Comparison of ENCODE assay signal across 14 cellular contexts in genomic region chr10:14549496-14549895, GRCh38.
DNase-seq lines count a peak whose midpoint lies in the region; ATAC-seq and TF ChIP-seq lines count a peak whose summit lies in the region.
"Had no signal": no experiment of that assay in that cellular context is flagged by ENCODE, and none has a peak within 500 bp of the region (broad histone marks: within the 10 kb centered on the region; RNA-seq: fewer than 3 reads in every experiment).

No MANE protein-coding gene starts in this region.

- DNase-seq in GM23338 (ENCODE audit: low spot score) (no peak), fibroblast of mammary gland (ENCODE audit: low read depth) (peak; percentile 20), chondrocyte (ENCODE audit: low spot score) (no peak), AG20443 (ENCODE audit: low spot score) (no peak), NCI-H1105 treated with DMSO at 0.1 percent for 48 hours (lab: John Stamatoyannopoulos, UW) (no peak), NCI-H524 (lab: John Stamatoyannopoulos, UW) (no peak)
- no peak for DNase-seq in activated T-helper 1 cell treated with anti-CD3 and anti-CD28 coated beads, Interleukin-12 subunit alpha, Interleukin-12 subunit beta, Interleukin-2, Interleukin-4 antibody, amounts not matched to agents 30 ng/mL and 10 ng/mL and 1 ng/mL, durations not matched to agents 14 hours and 24 hours and 36 hours (ENCODE audit: low spot score)
- DNase-seq: activated T-cell treated with anti-CD3 and anti-CD28 coated beads for 4 hours, left cardiac atrium, NCI-H2171 treated with DMSO at 0.1 percent for 48 hours, PC-9 had no signal

- H3K9me2 ChIP-seq in GM23338 (ENCODE audit: insufficient read depth) = no peaks in the 10 kb centered on the region

- no peaks in the 10 kb centered on the region for H3F3A ChIP-seq in GM23338 (replicated peaks; ENCODE audit: low read depth)

- H3K4me1 ChIP-seq in GM23338 (ENCODE audit: insufficient read depth) (peaks cover 20% of the 10 kb centered on the region), neutrophil (ENCODE audit: control insufficient read depth in 1 of 2, insufficient read depth in 1 of 2, low read depth in 1 of 2, low read length in 1 of 2) (peaks cover 100% of the 10 kb centered on the region in 2 experiments)

- H2AFZ ChIP-seq in GM23338 = no peak overlapping the region
- H2AFZ ChIP-seq: PC-9 had no signal

- H3K9me3 ChIP-seq in neutrophil = no peaks in the 10 kb centered on the region

- H3K4me3 Mint-ChIP-seq in GM23338 = no peak overlapping the region; the same call in 2 of the 3 replicates
- H3K4me3 Mint-ChIP-seq in activated T-helper 1 cell treated with anti-CD3 and anti-CD28 coated beads, Interleukin-12 subunit alpha, Interleukin-12 subunit beta, Interleukin-2, Interleukin-4 antibody, amounts not matched to agents 30 ng/mL and 10 ng/mL and 1 ng/mL, durations not matched to agents 14 hours and 24 hours and 36 hours = no peak overlapping the region
- no peak overlapping the region for H3K4me3 Mint-ChIP-seq in chondrocyte (ENCODE audit: unreplicated experiment)
- H3K4me3 Mint-ChIP-seq: T-helper 2 cell treated with Interferon-gamma antibody and Interleukin-4, amounts not matched to agents 5 μg/mL and 100 μg/mL, for 36 hours had no signal

- no peak for TF ChIP-seq CTCF in GM23338 (conservative IDR thresholded peaks at IDR 0.05; ENCODE audit: low read depth in 2 of 2)
- TF ChIP-seq CTCF in fibroblast of mammary gland (conservative IDR thresholded peaks at IDR 0.05; ENCODE audit: control insufficient read depth, insufficient read depth, low read depth, low read length) = no peak
- TF ChIP-seq CTCF in neutrophil (IDR thresholded peaks at IDR 0.05) = no peak
- no peak for TF ChIP-seq CTCF in chondrocyte (IDR thresholded peaks at IDR 0.05)

- H3K4me1 Mint-ChIP-seq in GM23338 (peaks cover 23% of the 10 kb centered on the region), chondrocyte (ENCODE audit: low read depth) (peaks cover 21% of the 10 kb centered on the region)
- H3K4me1 Mint-ChIP-seq in activated T-helper 1 cell treated with anti-CD3 and anti-CD28 coated beads, Interleukin-12 subunit alpha, Interleukin-12 subunit beta, Interleukin-2, Interleukin-4 antibody, amounts not matched to agents 30 ng/mL and 10 ng/mL and 1 ng/mL, durations not matched to agents 14 hours and 24 hours and 36 hours (ENCODE audit: low read depth) = peaks cover 78% of the 10 kb centered on the region

- no peak overlapping the region for H3K27ac ChIP-seq in GM23338 (ENCODE audit: low read depth)
- peak overlapping the region; percentile 95 for H3K27ac ChIP-seq in neutrophil
- H3K27ac ChIP-seq: coronary artery, PC-9 had no signal

- H3K27me3 ChIP-seq in GM23338 (ENCODE audit: insufficient read depth) = no peaks in the 10 kb centered on the region
- no peaks in the 10 kb centered on the region for H3K27me3 ChIP-seq in neutrophil

- H3K9me3 Mint-ChIP-seq in GM23338 (no peaks in the 10 kb centered on the region), chondrocyte (ENCODE audit: low read depth) (no peaks in the 10 kb centered on the region)
- no peaks in the 10 kb centered on the region for H3K9me3 Mint-ChIP-seq in activated T-helper 1 cell treated with anti-CD3 and anti-CD28 coated beads, Interleukin-12 subunit alpha, Interleukin-12 subunit beta, Interleukin-2, Interleukin-4 antibody, amounts not matched to agents 30 ng/mL and 10 ng/mL and 1 ng/mL, durations not matched to agents 14 hours and 24 hours and 36 hours
- H3K9me3 Mint-ChIP-seq: T-helper 2 cell treated with Interferon-gamma antibody and Interleukin-4, amounts not matched to agents 5 μg/mL and 100 μg/mL, for 36 hours had no signal

- intact Hi-C loops in activated T-helper 1 cell treated with anti-CD3 and anti-CD28 coated beads, Interleukin-12 subunit alpha, Interleukin-12 subunit beta, Interleukin-2, Interleukin-4 antibody, amounts not matched to agents 30 ng/mL and 10 ng/mL and 1 ng/mL, durations not matched to agents 14 hours and 24 hours and 36 hours (cut with micrococcal nuclease) = no loop called here

- H3K79me2 ChIP-seq in GM23338 (replicated peaks; ENCODE audit: insufficient read depth) = 0 out of 2 replicates have a peak, but pooled peaks cover 11% of the 10 kb centered on the region

- no peak overlapping the region for H3K4me2 ChIP-seq in GM23338
- H3K4me2 ChIP-seq: PC-9 had no signal

- ATAC-seq in GM23338 = no peak

- H3K27me3 Mint-ChIP-seq in GM23338 (ENCODE audit: insufficient read depth, low read depth, poor library complexity) (peaks cover 2% of the 10 kb centered on the region), chondrocyte (ENCODE audit: low read depth) (no peaks in the 10 kb centered on the region)
- H3K27me3 Mint-ChIP-seq in activated T-helper 1 cell treated with anti-CD3 and anti-CD28 coated beads, Interleukin-12 subunit alpha, Interleukin-12 subunit beta, Interleukin-2, Interleukin-4 antibody, amounts not matched to agents 30 ng/mL and 10 ng/mL and 1 ng/mL, durations not matched to agents 14 hours and 24 hours and 36 hours (ENCODE audit: insufficient read depth) = peaks cover 1% of the 10 kb centered on the region

- peak overlapping the region; percentile 16; the same call in 1 of the 2 replicates for H3K27ac Mint-ChIP-seq in GM23338
- peak overlapping the region; percentile 73 for H3K27ac Mint-ChIP-seq in activated T-helper 1 cell treated with anti-CD3 and anti-CD28 coated beads, Interleukin-12 subunit alpha, Interleukin-12 subunit beta, Interleukin-2, Interleukin-4 antibody, amounts not matched to agents 30 ng/mL and 10 ng/mL and 1 ng/mL, durations not matched to agents 14 hours and 24 hours and 36 hours
- no peak overlapping the region for H3K27ac Mint-ChIP-seq in chondrocyte (ENCODE audit: unreplicated experiment)

- 0 out of 3 replicates have a peak, but pooled peaks cover 2% of the 10 kb centered on the region for H3K36me3 Mint-ChIP-seq in GM23338 (ENCODE audit: low read depth)
- H3K36me3 Mint-ChIP-seq in activated T-helper 1 cell treated with anti-CD3 and anti-CD28 coated beads, Interleukin-12 subunit alpha, Interleukin-12 subunit beta, Interleukin-2, Interleukin-4 antibody, amounts not matched to agents 30 ng/mL and 10 ng/mL and 1 ng/mL, durations not matched to agents 14 hours and 24 hours and 36 hours (ENCODE audit: low read depth) = peaks cover 40% of the 10 kb centered on the region
- no peaks in the 10 kb centered on the region for H3K36me3 Mint-ChIP-seq in chondrocyte (ENCODE audit: low read depth)

- H3K4me3 ChIP-seq in GM23338 (no peak overlapping the region), fibroblast of mammary gland (ENCODE audit: control insufficient read depth, low read depth, low read length) (no peak overlapping the region), neutrophil (ENCODE audit: low read depth in 1 of 2, low read length in 1 of 2) (peak overlapping the region in 1 of 2 experiments; percentile 3)
- H3K4me3 ChIP-seq: coronary artery, PC-9 had no signal

- no peaks in the 10 kb centered on the region; the same call in none of the 2 replicates for H4K20me1 ChIP-seq in GM23338 (replicated peaks; ENCODE audit: insufficient read depth)

- H3K36me3 ChIP-seq in GM23338 (ENCODE audit: insufficient read depth) (no peaks in the 10 kb centered on the region), neutrophil (peaks cover 6% of the 10 kb centered on the region)

TF ChIP-seq in GM23338, 12 proteins besides CTCF, POLR2A, EP300 and RAD21:
- no peak for TF ChIP-seq CREB1 (CRISPR knock-in tag; IDR thresholded peaks at IDR 0.05; ENCODE audit: low read depth)
- TF ChIP-seq REST (IDR thresholded peaks at IDR 0.05; ENCODE audit: unreplicated experiment) = no peak
- TF ChIP-seq POLR2AphosphoS5 (IDR thresholded peaks at IDR 0.05; ENCODE audit: low read depth) = no peak
- no peak for TF ChIP-seq JUNB (IDR thresholded peaks at IDR 0.05; ENCODE audit: unreplicated experiment)
TF ChIP-seq in GM23338: peak in this region for 0.
